Comparison of ENCODE assay signal across 20 cellular contexts in genomic region chr11:94884322-94884721, GRCh38.
DNase-seq lines count a peak whose midpoint lies in the region; FAIRE-seq and TF ChIP-seq lines count a peak whose summit lies in the region.
"Had no signal": no experiment of that assay in that cellular context is flagged by ENCODE, and none has a peak within 500 bp of the region (broad histone marks: within the 10 kb centered on the region; RNA-seq: fewer than 3 reads in every experiment).

No MANE protein-coding gene starts in this region.

- no peaks in the 10 kb centered on the region for H3K9me3 Mint-ChIP-seq in endothelial cell (ENCODE audit: unreplicated experiment)
- H3K9me3 Mint-ChIP-seq: memory B cell had no signal

- H3K27ac Mint-ChIP-seq in endothelial cell (ENCODE audit: unreplicated experiment): no peak overlapping the region
- H3K27ac Mint-ChIP-seq: activated naive CD8-positive, alpha-beta T cell; memory B cell; stimulated activated effector memory CD8-positive, alpha-beta T cell treated with anti-CD3 and anti-CD28 coated beads, Interleukin-12 subunit alpha, Interleukin-12 subunit beta, amount 100 ng/mL, for 72 hours had no signal

- no peak for DNase-seq in GM12892 (ENCODE audit: insufficient read length)
- peak; percentile 6 for DNase-seq in SKM-1 (lab: John Stamatoyannopoulos, UW; ENCODE audit: unreplicated experiment)
- peak; percentile 6 for DNase-seq in iPS-NIHi7 (ENCODE audit: extremely low spot score)
- no peak for DNase-seq in transverse colon
- no peak for DNase-seq in endothelial cell (ENCODE audit: low spot score)
- no peak for DNase-seq in ecto neural progenitor cell (ENCODE audit: low spot score)
- DNase-seq: GF-D8, hypothalamus, naive B cell, NCI-H187 treated with DMSO at 0.1 percent for 48 hours, NCI-H510A, ovary, T-helper 1 cell had no signal

- in situ Hi-C loops in transverse colon (cut with MboI; ENCODE audit: low pct_ligation_motif_present in 1 of 4, low pct_unique_long_range_greater_than_20kb in 1 of 4, low sequenced_read_pairs in 3 of 4): loop anchor here in 1 of 4 donors (25.0 kb wide), 1 partner anchor 247 kb away; no protein-coding TSS in a partner anchor

- H3K27me3 ChIP-seq in BLaER1 (no peaks in the 10 kb centered on the region), transverse colon (no peaks in the 10 kb centered on the region)
- H3K27me3 ChIP-seq: ovary had no signal

- intact Hi-C loops in transverse colon (cut with DNase I; ENCODE audit: low total_unique reads): no loop called here

- H3K27me3 Mint-ChIP-seq in endothelial cell (ENCODE audit: unreplicated experiment): peaks cover 1% of the 10 kb centered on the region
- H3K27me3 Mint-ChIP-seq: activated naive CD8-positive, alpha-beta T cell; naive B cell had no signal

- peak overlapping the region; percentile 54; the same call in 1 of the 2 replicates for H3K9ac ChIP-seq in BLaER1

- no peak overlapping the region for H3K4me3 Mint-ChIP-seq in endothelial cell (ENCODE audit: unreplicated experiment)
- H3K4me3 Mint-ChIP-seq: activated naive CD8-positive, alpha-beta T cell; memory B cell; naive B cell; stimulated activated effector memory CD8-positive, alpha-beta T cell treated with anti-CD3 and anti-CD28 coated beads, Interleukin-12 subunit alpha, Interleukin-12 subunit beta, amount 100 ng/mL, for 72 hours had no signal

- TF ChIP-seq CTCF in transverse colon (IDR thresholded peaks at IDR 0.05) (no peak), endothelial cell (IDR thresholded peaks at IDR 0.05; ENCODE audit: unreplicated experiment) (no peak)

- H4K20me1 ChIP-seq in BLaER1: no peaks in the 10 kb centered on the region

- TF ChIP-seq POLR2A in GM12892 (IDR thresholded peaks at IDR 0.05; ENCODE audit: low read depth, low read length) (no peak), transverse colon (IDR thresholded peaks at IDR 0.05) (no peak)

- no peak for TF ChIP-seq EP300 in transverse colon (IDR thresholded peaks at IDR 0.05; ENCODE audit: low read depth)

- peak overlapping the region; percentile 76 for H3K27ac ChIP-seq in BLaER1
- no peak overlapping the region for H3K27ac ChIP-seq in transverse colon
- H3K27ac ChIP-seq: ovary had no signal

- H3K4me3 ChIP-seq in BLaER1 (no peak overlapping the region), transverse colon (no peak overlapping the region)
- H3K4me3 ChIP-seq: HAP-1, ovary had no signal

- peak overlapping the region; percentile 68 for H3K4me2 ChIP-seq in BLaER1

- peak; percentile 27 for FAIRE-seq in GM12892 (lab: Jason Lieb, UNC)
- FAIRE-seq: colon, D721Med had no signal

- peaks cover 41% of the 10 kb centered on the region for H3K4me1 ChIP-seq in BLaER1
- no peaks in the 10 kb centered on the region for H3K4me1 ChIP-seq in transverse colon
- H3K4me1 ChIP-seq: HAP-1 had no signal

- peaks cover 34% of the 10 kb centered on the region for H3K36me3 Mint-ChIP-seq in endothelial cell (ENCODE audit: low read depth, unreplicated experiment)
- H3K36me3 Mint-ChIP-seq: activated naive CD8-positive, alpha-beta T cell; stimulated activated effector memory CD8-positive, alpha-beta T cell treated with anti-CD3 and anti-CD28 coated beads, Interleukin-12 subunit alpha, Interleukin-12 subunit beta, amount 100 ng/mL, for 72 hours had no signal

- H3K4me1 Mint-ChIP-seq in endothelial cell (ENCODE audit: unreplicated experiment): peaks cover 15% of the 10 kb centered on the region
- H3K4me1 Mint-ChIP-seq: stimulated activated effector memory CD8-positive, alpha-beta T cell treated with anti-CD3 and anti-CD28 coated beads, Interleukin-12 subunit alpha, Interleukin-12 subunit beta, amount 100 ng/mL, for 72 hours had no signal

- 58 to 71% methylated on average over 4 to 6 of the region's 6 CpGs for WGBS in transverse colon (ENCODE audit: low coverage in 1 of 2), 2 donors

- H3K9me3 ChIP-seq in BLaER1 (peaks cover 22% of the 10 kb centered on the region), transverse colon (no peaks in the 10 kb centered on the region)
- H3K9me3 ChIP-seq: HAP-1, ovary had no signal

- H3K36me3 ChIP-seq in BLaER1: peaks cover 43% of the 10 kb centered on the region
- no peaks in the 10 kb centered on the region for H3K36me3 ChIP-seq in transverse colon
- H3K36me3 ChIP-seq: ovary had no signal

Comparison
In these comparisons a context has a peak if more than half of its experiments do, and no peak if none do; other contexts are left out.
1. DNase-seq: peak in SKM-1 (single experiment) and iPS-NIHi7 (single experiment); none in GM12892 (single experiment), transverse colon (single experiment), endothelial cell (single experiment) and ecto neural progenitor cell (single experiment).